ENCODE assay signal across 1 cellular context in genomic region chr14:23055621-23056256, GRCh38.
TF ChIP-seq lines count a peak whose summit lies in the region.

No MANE protein-coding gene starts in this region.

TF ChIP-seq in HepG2, 621 proteins besides CTCF, POLR2A, EP300 and RAD21 (continued from another document and continues in another):
- TF ChIP-seq, protein P1, sequence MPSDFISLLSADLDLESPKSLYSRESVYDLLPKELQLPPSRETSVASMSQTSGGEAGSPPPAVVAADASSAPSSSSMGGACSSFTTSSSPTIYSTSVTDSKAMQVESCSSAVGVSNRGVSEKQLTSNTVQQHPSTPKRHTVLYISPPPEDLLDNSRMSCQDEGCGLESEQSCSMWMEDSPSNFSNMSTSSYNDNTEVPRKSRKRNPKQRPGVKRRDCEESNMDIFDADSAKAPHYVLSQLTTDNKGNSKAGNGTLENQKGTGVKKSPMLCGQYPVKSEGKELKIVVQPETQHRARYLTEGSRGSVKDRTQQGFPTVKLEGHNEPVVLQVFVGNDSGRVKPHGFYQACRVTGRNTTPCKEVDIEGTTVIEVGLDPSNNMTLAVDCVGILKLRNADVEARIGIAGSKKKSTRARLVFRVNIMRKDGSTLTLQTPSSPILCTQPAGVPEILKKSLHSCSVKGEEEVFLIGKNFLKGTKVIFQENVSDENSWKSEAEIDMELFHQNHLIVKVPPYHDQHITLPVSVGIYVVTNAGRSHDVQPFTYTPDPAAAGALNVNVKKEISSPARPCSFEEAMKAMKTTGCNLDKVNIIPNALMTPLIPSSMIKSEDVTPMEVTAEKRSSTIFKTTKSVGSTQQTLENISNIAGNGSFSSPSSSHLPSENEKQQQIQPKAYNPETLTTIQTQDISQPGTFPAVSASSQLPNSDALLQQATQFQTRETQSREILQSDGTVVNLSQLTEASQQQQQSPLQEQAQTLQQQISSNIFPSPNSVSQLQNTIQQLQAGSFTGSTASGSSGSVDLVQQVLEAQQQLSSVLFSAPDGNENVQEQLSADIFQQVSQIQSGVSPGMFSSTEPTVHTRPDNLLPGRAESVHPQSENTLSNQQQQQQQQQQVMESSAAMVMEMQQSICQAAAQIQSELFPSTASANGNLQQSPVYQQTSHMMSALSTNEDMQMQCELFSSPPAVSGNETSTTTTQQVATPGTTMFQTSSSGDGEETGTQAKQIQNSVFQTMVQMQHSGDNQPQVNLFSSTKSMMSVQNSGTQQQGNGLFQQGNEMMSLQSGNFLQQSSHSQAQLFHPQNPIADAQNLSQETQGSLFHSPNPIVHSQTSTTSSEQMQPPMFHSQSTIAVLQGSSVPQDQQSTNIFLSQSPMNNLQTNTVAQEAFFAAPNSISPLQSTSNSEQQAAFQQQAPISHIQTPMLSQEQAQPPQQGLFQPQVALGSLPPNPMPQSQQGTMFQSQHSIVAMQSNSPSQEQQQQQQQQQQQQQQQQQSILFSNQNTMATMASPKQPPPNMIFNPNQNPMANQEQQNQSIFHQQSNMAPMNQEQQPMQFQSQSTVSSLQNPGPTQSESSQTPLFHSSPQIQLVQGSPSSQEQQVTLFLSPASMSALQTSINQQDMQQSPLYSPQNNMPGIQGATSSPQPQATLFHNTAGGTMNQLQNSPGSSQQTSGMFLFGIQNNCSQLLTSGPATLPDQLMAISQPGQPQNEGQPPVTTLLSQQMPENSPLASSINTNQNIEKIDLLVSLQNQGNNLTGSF (CRISPR knock-in tag; IDR thresholded peaks at IDR 0.05) = 0 out of 2 replicates have a peak, but pooled peaks have one; percentile 21
- TF ChIP-seq HMGA1 (CRISPR knock-in tag; conservative IDR thresholded peaks at IDR 0.05) = no peak
- TF ChIP-seq ZNF383 (CRISPR knock-in tag; IDR thresholded peaks at IDR 0.05; ENCODE audit: borderline replicate concordance) = no peak; the same call in 1 of the 2 replicates
- TF ChIP-seq, protein P2, sequence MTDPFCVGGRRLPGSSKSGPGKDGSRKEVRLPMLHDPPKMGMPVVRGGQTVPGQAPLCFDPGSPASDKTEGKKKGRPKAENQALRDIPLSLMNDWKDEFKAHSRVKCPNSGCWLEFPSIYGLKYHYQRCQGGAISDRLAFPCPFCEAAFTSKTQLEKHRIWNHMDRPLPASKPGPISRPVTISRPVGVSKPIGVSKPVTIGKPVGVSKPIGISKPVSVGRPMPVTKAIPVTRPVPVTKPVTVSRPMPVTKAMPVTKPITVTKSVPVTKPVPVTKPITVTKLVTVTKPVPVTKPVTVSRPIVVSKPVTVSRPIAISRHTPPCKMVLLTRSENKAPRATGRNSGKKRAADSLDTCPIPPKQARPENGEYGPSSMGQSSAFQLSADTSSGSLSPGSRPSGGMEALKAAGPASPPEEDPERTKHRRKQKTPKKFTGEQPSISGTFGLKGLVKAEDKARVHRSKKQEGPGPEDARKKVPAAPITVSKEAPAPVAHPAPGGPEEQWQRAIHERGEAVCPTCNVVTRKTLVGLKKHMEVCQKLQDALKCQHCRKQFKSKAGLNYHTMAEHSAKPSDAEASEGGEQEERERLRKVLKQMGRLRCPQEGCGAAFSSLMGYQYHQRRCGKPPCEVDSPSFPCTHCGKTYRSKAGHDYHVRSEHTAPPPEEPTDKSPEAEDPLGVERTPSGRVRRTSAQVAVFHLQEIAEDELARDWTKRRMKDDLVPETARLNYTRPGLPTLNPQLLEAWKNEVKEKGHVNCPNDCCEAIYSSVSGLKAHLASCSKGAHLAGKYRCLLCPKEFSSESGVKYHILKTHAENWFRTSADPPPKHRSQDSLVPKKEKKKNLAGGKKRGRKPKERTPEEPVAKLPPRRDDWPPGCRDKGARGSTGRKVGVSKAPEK (CRISPR knock-in tag; IDR thresholded peaks at IDR 0.05; ENCODE audit: borderline replicate concordance) = no peak
- TF ChIP-seq ZNF839 (CRISPR knock-in tag; IDR thresholded peaks at IDR 0.05; ENCODE audit: borderline replicate concordance) = no peak
- TF ChIP-seq ATRX (CRISPR knock-in tag; IDR thresholded peaks at IDR 0.05; ENCODE audit: borderline replicate concordance) = no peak
- TF ChIP-seq XRCC5 (optimal IDR thresholded peaks at IDR 0.05; ENCODE audit: low read length) = no peak
- TF ChIP-seq YY1 (IDR thresholded peaks at IDR 0.05; ENCODE audit: insufficient read depth, insufficient replicate concordance, low read depth, low read length) = no peak
- peak; percentile 45; the same call in 1 of the 2 replicates for TF ChIP-seq ZFX (CRISPR knock-in tag; IDR thresholded peaks at IDR 0.05; ENCODE audit: low read depth)
- no peak for TF ChIP-seq ZNF780A (CRISPR knock-in tag; IDR thresholded peaks at IDR 0.05)
- TF ChIP-seq ZNF850 (CRISPR knock-in tag; conservative IDR thresholded peaks at IDR 0.05) = no peak
- TF ChIP-seq MTERF4 (CRISPR knock-in tag; IDR thresholded peaks at IDR 0.05) = peak; percentile 84; the same call in 1 of the 2 replicates
- no peak for TF ChIP-seq PRMT3 (CRISPR knock-in tag; IDR thresholded peaks at IDR 0.05; ENCODE audit: borderline replicate concordance, low read depth)
- no peak for TF ChIP-seq ZNF34 (CRISPR knock-in tag; IDR thresholded peaks at IDR 0.05; ENCODE audit: borderline replicate concordance)
- no peak for TF ChIP-seq DPF2 (CRISPR knock-in tag; IDR thresholded peaks at IDR 0.05; ENCODE audit: borderline replicate concordance, low read depth)
- no peak for TF ChIP-seq ZNF619 (CRISPR knock-in tag; IDR thresholded peaks at IDR 0.05)
- TF ChIP-seq ZSCAN25 (CRISPR knock-in tag; IDR thresholded peaks at IDR 0.05) = no peak
- TF ChIP-seq, protein P3, sequence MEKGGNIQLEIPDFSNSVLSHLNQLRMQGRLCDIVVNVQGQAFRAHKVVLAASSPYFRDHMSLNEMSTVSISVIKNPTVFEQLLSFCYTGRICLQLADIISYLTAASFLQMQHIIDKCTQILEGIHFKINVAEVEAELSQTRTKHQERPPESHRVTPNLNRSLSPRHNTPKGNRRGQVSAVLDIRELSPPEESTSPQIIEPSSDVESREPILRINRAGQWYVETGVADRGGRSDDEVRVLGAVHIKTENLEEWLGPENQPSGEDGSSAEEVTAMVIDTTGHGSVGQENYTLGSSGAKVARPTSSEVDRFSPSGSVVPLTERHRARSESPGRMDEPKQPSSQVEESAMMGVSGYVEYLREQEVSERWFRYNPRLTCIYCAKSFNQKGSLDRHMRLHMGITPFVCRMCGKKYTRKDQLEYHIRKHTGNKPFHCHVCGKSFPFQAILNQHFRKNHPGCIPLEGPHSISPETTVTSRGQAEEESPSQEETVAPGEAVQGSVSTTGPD (CRISPR knock-in tag; IDR thresholded peaks at IDR 0.05) = no peak
- TF ChIP-seq, protein P4, sequence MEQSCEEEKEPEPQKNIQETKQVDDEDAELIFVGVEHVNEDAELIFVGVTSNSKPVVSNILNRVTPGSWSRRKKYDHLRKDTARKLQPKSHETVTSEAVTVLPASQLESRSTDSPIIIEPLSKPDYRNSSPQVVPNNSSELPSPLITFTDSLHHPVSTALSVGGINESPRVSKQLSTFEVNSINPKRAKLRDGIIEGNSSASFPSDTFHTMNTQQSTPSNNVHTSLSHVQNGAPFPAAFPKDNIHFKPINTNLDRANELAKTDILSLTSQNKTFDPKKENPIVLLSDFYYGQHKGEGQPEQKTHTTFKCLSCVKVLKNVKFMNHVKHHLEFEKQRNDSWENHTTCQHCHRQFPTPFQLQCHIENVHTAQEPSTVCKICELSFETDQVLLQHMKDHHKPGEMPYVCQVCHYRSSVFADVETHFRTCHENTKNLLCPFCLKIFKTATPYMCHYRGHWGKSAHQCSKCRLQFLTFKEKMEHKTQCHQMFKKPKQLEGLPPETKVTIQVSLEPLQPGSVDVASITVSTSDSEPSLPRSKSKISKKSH (CRISPR knock-in tag; IDR thresholded peaks at IDR 0.05; ENCODE audit: borderline replicate concordance) = 0 out of 2 replicates have a peak, but pooled peaks have one; percentile 25
- TF ChIP-seq ADNP (CRISPR knock-in tag; IDR thresholded peaks at IDR 0.05) = no peak
- no peak for TF ChIP-seq NFE2L1 (CRISPR knock-in tag; IDR thresholded peaks at IDR 0.05; ENCODE audit: borderline replicate concordance)
- TF ChIP-seq RFXANK (CRISPR knock-in tag; IDR thresholded peaks at IDR 0.05) = no peak
- TF ChIP-seq IRF9 (CRISPR knock-in tag; IDR thresholded peaks at IDR 0.05; ENCODE audit: borderline replicate concordance) = no peak
- TF ChIP-seq AKAP8 (CRISPR knock-in tag; IDR thresholded peaks at IDR 0.05) = no peak
- TF ChIP-seq, protein P5, sequence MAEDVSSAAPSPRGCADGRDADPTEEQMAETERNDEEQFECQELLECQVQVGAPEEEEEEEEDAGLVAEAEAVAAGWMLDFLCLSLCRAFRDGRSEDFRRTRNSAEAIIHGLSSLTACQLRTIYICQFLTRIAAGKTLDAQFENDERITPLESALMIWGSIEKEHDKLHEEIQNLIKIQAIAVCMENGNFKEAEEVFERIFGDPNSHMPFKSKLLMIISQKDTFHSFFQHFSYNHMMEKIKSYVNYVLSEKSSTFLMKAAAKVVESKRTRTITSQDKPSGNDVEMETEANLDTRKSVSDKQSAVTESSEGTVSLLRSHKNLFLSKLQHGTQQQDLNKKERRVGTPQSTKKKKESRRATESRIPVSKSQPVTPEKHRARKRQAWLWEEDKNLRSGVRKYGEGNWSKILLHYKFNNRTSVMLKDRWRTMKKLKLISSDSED (CRISPR knock-in tag; IDR thresholded peaks at IDR 0.05) = no peak
- TF ChIP-seq ZSCAN29 (CRISPR knock-in tag; conservative IDR thresholded peaks at IDR 0.05) = 0 out of 2 replicates have a peak, but pooled peaks have one; percentile 15
- no peak for TF ChIP-seq ZNF160 (CRISPR knock-in tag; IDR thresholded peaks at IDR 0.05)
- TF ChIP-seq, protein P6, sequence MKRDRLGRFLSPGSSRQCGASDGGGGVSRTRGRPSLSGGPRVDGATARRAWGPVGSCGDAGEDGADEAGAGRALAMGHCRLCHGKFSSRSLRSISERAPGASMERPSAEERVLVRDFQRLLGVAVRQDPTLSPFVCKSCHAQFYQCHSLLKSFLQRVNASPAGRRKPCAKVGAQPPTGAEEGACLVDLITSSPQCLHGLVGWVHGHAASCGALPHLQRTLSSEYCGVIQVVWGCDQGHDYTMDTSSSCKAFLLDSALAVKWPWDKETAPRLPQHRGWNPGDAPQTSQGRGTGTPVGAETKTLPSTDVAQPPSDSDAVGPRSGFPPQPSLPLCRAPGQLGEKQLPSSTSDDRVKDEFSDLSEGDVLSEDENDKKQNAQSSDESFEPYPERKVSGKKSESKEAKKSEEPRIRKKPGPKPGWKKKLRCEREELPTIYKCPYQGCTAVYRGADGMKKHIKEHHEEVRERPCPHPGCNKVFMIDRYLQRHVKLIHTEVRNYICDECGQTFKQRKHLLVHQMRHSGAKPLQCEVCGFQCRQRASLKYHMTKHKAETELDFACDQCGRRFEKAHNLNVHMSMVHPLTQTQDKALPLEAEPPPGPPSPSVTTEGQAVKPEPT (CRISPR knock-in tag; IDR thresholded peaks at IDR 0.05; ENCODE audit: low read depth) = no peak
- no peak for TF ChIP-seq ZNF75D (CRISPR knock-in tag; IDR thresholded peaks at IDR 0.05; ENCODE audit: borderline replicate concordance)
- peak; percentile 56 for TF ChIP-seq ZNF547 (CRISPR knock-in tag; IDR thresholded peaks at IDR 0.05)
- TF ChIP-seq PAWR (CRISPR knock-in tag; IDR thresholded peaks at IDR 0.05; ENCODE audit: borderline replicate concordance) = 0 out of 2 replicates have a peak, but pooled peaks have one; percentile 59
- 0 out of 2 replicates have a peak, but pooled peaks have one; percentile 41 for TF ChIP-seq ZNF609 (CRISPR knock-in tag; IDR thresholded peaks at IDR 0.05; ENCODE audit: borderline replicate concordance)
- TF ChIP-seq, protein P7, sequence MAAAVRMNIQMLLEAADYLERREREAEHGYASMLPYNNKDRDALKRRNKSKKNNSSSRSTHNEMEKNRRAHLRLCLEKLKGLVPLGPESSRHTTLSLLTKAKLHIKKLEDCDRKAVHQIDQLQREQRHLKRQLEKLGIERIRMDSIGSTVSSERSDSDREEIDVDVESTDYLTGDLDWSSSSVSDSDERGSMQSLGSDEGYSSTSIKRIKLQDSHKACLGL (CRISPR knock-in tag; IDR thresholded peaks at IDR 0.05) = peak; percentile 69; the same call in 1 of the 2 replicates
